ENCODE assay signal across 22 cellular contexts in the genomic region with DNA sequence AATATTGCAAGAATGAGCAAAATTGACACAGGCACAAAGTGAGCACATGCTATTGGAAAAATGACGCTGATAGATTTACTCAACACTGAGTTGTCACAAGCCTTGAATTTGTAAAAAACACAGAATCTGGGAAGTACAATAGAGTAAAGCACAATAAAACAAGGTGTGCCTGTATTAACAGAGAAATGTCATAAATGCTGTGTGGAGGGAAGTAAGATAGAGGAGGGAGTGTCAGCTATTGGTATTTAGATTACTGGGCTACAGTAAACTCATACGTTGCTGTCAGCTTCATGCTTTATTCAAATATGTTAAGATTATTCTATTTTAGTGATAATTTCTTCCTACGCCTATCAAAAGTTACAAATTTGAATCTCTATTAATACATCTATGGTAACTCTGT.
DNase-seq lines count a peak whose midpoint lies in the region; ATAC-seq, FAIRE-seq and TF ChIP-seq lines count a peak whose summit lies in the region.
"Had no signal": no experiment of that assay in that cellular context is flagged by ENCODE, and none has a peak within 500 bp of the region (broad histone marks: within the 10 kb centered on the region; RNA-seq: fewer than 3 reads in every experiment).

No MANE protein-coding gene starts in this region.

- no peaks in the 10 kb centered on the region for H3K27me3 ChIP-seq in small intestine (ENCODE audit: control insufficient read depth in 2 of 2, insufficient read depth in 2 of 2, low read length in 2 of 2)
- no peaks in the 10 kb centered on the region for H3K27me3 ChIP-seq in right atrium auricular region
- H3K27me3 ChIP-seq in vagina, result no peaks in the 10 kb centered on the region
- H3K27me3 ChIP-seq: BLaER1 treated with 17β-estradiol and CSF1 and Interleukin-3, amounts not matched to agents 10 nM and 100 nM had no signal

- TF ChIP-seq CTCF in right atrium auricular region (IDR thresholded peaks at IDR 0.05), result no peak
- TF ChIP-seq CTCF in vagina (IDR thresholded peaks at IDR 0.05), result no peak

- FAIRE-seq in small intestine (lab: Jason Lieb, UNC), result no peak
- FAIRE-seq: A204.1, D721Med, G401.6, GM12891, GM19239 had no signal

- peak; percentile 34 for DNase-seq in OCI-M1 (lab: John Stamatoyannopoulos, UW)
- DNase-seq in left colon, result no peak
- DNase-seq in small intestine, result peak; percentile 71
- DNase-seq in right atrium auricular region (ENCODE audit: low spot score), result no peak
- DNase-seq in AML-193 (lab: John Stamatoyannopoulos, UW), result no peak
- DNase-seq in NCI-H1092 (lab: John Stamatoyannopoulos, UW), result no peak
- DNase-seq in vagina (ENCODE audit: extremely low spot score in 2 of 2), result no peak
- DNase-seq: 8988T; ACHN; Caco-2; Calu3; CD4-positive, alpha-beta T cell; CD8-positive, alpha-beta T cell; DMS79 treated with DMSO at 0.1 percent for 48 hours; GF-D8 had no signal

- intact Hi-C loops in left colon (cut with DNase I, micrococcal nuclease) (no loop called here), vagina (cut with DNase I) (no loop called here)

- no peak overlapping the region for H3K27ac ChIP-seq in small intestine (ENCODE audit: low read depth in 1 of 2, low read length in 1 of 2)
- no peak overlapping the region for H3K27ac ChIP-seq in right atrium auricular region
- H3K27ac ChIP-seq in vagina, result no peak overlapping the region
- H3K27ac ChIP-seq: BLaER1 treated with 17β-estradiol and CSF1 and Interleukin-3, amounts not matched to agents 10 nM and 100 nM; C4-2B had no signal

- no peaks in the 10 kb centered on the region for H3K36me3 ChIP-seq in small intestine (ENCODE audit: control insufficient read depth in 2 of 2, insufficient read depth in 2 of 2, low read length in 2 of 2)
- no peaks in the 10 kb centered on the region for H3K36me3 ChIP-seq in right atrium auricular region
- no peaks in the 10 kb centered on the region for H3K36me3 ChIP-seq in vagina
- H3K36me3 ChIP-seq: BLaER1 treated with 17β-estradiol and CSF1 and Interleukin-3, amounts not matched to agents 10 nM and 100 nM had no signal

- H3K9me3 ChIP-seq in small intestine (ENCODE audit: control insufficient read depth, low read depth) (no peaks in the 10 kb centered on the region), right atrium auricular region (no peaks in the 10 kb centered on the region), vagina (no peaks in the 10 kb centered on the region)
- H3K9me3 ChIP-seq: BLaER1 treated with 17β-estradiol and CSF1 and Interleukin-3, amounts not matched to agents 10 nM and 100 nM; Caco-2 had no signal

- H3K4me3 ChIP-seq in small intestine (ENCODE audit: low read depth in 1 of 2, low read length in 2 of 2) (no peak overlapping the region), right atrium auricular region (no peak overlapping the region), vagina (no peak overlapping the region)
- H3K4me3 ChIP-seq: BLaER1 treated with 17β-estradiol and CSF1 and Interleukin-3, amounts not matched to agents 10 nM and 100 nM had no signal

- 13 to 63% (median 35%) methylated on average over 3 of the region's 3 CpGs for WGBS in small intestine, 3 donors

- peak; percentile 100 for ATAC-seq in left colon
- ATAC-seq: CD8-positive, alpha-beta T cell had no signal

- no peaks in the 10 kb centered on the region for H3K4me1 ChIP-seq in small intestine (ENCODE audit: control insufficient read depth in 2 of 2, insufficient read depth in 1 of 2, low read depth in 1 of 2, low read length in 1 of 2)
- no peaks in the 10 kb centered on the region for H3K4me1 ChIP-seq in right atrium auricular region
- H3K4me1 ChIP-seq in vagina, result no peaks in the 10 kb centered on the region
- H3K4me1 ChIP-seq: Caco-2 had no signal

- no peak for TF ChIP-seq POLR2A in vagina (IDR thresholded peaks at IDR 0.05)

Comparison
In these comparisons a context has a peak if more than half of its experiments do, and no peak if none do; other contexts are left out.
1. DNase-seq: peak in OCI-M1 (single experiment) and small intestine (single experiment); none in left colon (0 of 2), right atrium auricular region (single experiment), AML-193 (0 of 2), NCI-H1092 (single experiment) and vagina (0 of 2).